In the genomic region with DNA sequence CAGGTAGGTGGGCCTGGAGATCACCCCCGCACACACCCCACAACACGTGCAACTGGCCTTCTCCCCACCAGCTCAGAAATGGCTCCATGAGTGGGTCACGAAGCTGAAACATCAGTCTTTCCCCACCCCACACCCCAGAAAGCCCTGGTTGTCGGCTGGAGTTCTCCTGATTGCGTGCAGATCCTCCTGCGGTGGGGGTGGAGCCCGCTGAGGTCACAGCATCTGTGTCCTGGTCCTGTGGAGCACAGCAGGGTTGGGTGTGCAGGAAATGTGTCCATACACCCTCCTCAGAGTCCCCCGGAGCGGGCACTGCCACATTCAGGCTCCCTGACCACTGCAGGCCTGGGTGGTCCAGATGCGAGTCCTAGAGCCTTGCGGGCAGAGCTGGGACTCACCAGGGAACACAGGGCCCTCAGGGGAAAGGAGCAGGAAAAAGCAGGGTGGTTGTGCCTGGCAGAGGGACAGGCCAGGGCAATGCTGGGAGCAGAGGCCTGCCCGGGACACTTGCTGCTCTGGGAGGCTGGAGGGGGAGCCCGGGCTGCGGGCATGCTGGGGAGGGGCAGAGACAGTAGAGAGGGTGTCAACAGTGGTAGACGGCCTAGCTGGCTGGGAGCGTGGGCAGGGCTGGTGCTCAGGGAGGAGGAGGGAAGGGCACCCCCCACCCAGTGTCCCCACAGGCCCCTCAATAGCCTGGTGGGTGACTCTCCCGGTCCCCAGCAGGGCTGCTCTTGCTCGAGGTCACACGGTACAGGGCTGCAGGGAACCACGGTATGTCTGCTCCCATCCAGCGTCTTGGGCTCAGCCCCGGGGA, we compare ENCODE assay signal across 13 cellular contexts. TPM values are rescaled to one million over a fixed set of nuclear protein-coding genes. Genes with fewer than 3 reads are reported as not detected.
DNase-seq lines count a peak whose midpoint lies in the region; ATAC-seq and TF ChIP-seq lines count a peak whose summit lies in the region.
"Had no signal": no experiment of that assay in that cellular context is flagged by ENCODE, and none has a peak within 500 bp of the region (broad histone marks: within the 10 kb centered on the region; RNA-seq: fewer than 3 reads in every experiment).

No MANE protein-coding gene starts in this region.

- DNase-seq in amniotic epithelial cell (ENCODE audit: low read depth), result peak; percentile 31
- DNase-seq in right atrium auricular region (ENCODE audit: low spot score), result no peak
- peak; percentile 83 for DNase-seq in sigmoid colon
- DNase-seq in activated naive CD4-positive, alpha-beta T cell treated with anti-CD3 and anti-CD28 coated beads for 36 hours, result no peak
- no peak for DNase-seq in T-cell
- DNase-seq in NCI-H2196 treated with DMSO at 0.1 percent for 48 hours (lab: John Stamatoyannopoulos, UW; ENCODE audit: unreplicated experiment), result no peak
- no peak for DNase-seq in NCI-H2107 treated with DMSO at 0.1 percent for 48 hours (lab: John Stamatoyannopoulos, UW; ENCODE audit: unreplicated experiment)
- DNase-seq: activated CD4-positive, alpha-beta T cell treated with anti-CD3 and anti-CD28 coated beads for 1 hour; activated naive CD4-positive, alpha-beta T cell; effector CD8-positive, alpha-beta T cell; MM.1S had no signal

- no peak overlapping the region for H3K4me3 Mint-ChIP-seq in activated naive CD4-positive, alpha-beta T cell treated with anti-CD3 and anti-CD28 coated beads for 36 hours
- H3K4me3 Mint-ChIP-seq in T-cell, result no peak overlapping the region
- H3K4me3 Mint-ChIP-seq: B cell had no signal

- intact Hi-C loops in sigmoid colon (cut with DNase I), result no loop called here
- intact Hi-C loops in activated naive CD4-positive, alpha-beta T cell treated with anti-CD3 and anti-CD28 coated beads for 36 hours (cut with micrococcal nuclease), result no loop called here

- POLR2A ChIA-PET in T-cell (lab: Charles Lee), result no interaction called here

- no peaks in the 10 kb centered on the region for H3K9me3 Mint-ChIP-seq in activated naive CD4-positive, alpha-beta T cell treated with anti-CD3 and anti-CD28 coated beads for 36 hours
- no peaks in the 10 kb centered on the region for H3K9me3 Mint-ChIP-seq in T-cell

- no peak for ATAC-seq in T-cell (replicated peaks in 1 of 4)

- WGBS in sigmoid colon, 2 donors, result 78 to 86% methylated on average over 22 of the region's 22 CpGs

- peaks cover 65% of the 10 kb centered on the region for H3K36me3 ChIP-seq in right atrium auricular region
- H3K36me3 ChIP-seq in sigmoid colon, result peaks cover 8 to 57% (median 27%) of the 10 kb centered on the region in 4 donors

- CTCF ChIA-PET in activated naive CD4-positive, alpha-beta T cell treated with anti-CD3 and anti-CD28 coated beads for 36 hours (lab: Charles Lee), result interaction anchor here (1.3 kb wide), 1 partner anchor 102 kb away, joined by 4 read pairs; no protein-coding TSS in a partner anchor
- CTCF ChIA-PET in T-cell (lab: Charles Lee), result no interaction called here

- TF ChIP-seq EP300 in sigmoid colon (IDR thresholded peaks at IDR 0.05), result no peak

- no peak overlapping the region for H3K27ac Mint-ChIP-seq in activated naive CD4-positive, alpha-beta T cell treated with anti-CD3 and anti-CD28 coated beads for 36 hours
- H3K27ac Mint-ChIP-seq in T-cell, result no peak overlapping the region
- H3K27ac Mint-ChIP-seq: B cell had no signal

- no peak for TF ChIP-seq POLR2A in sigmoid colon (IDR thresholded peaks at IDR 0.05)

- H3K4me1 ChIP-seq in right atrium auricular region, result peaks cover 0 to 98% of the 10 kb centered on the region in 2 donors
- peaks cover 0 to 100% (median 98%) of the 10 kb centered on the region in 4 donors for H3K4me1 ChIP-seq in sigmoid colon

- peak overlapping the region; percentile 72 for H3K27ac ChIP-seq in C4-2B
- peak overlapping the region; percentile 80 for H3K27ac ChIP-seq in right atrium auricular region
- peak overlapping the region; percentile 74 to 92 (median 86) for H3K27ac ChIP-seq in sigmoid colon

- H3K4me1 Mint-ChIP-seq in activated naive CD4-positive, alpha-beta T cell treated with anti-CD3 and anti-CD28 coated beads for 36 hours (ENCODE audit: low read depth), result no peaks in the 10 kb centered on the region
- H3K4me1 Mint-ChIP-seq in T-cell, result no peaks in the 10 kb centered on the region
- H3K4me1 Mint-ChIP-seq: B cell had no signal

- TF ChIP-seq CTCF in C4-2B (conservative IDR thresholded peaks at IDR 0.05) (no peak), right atrium auricular region (IDR thresholded peaks at IDR 0.05) (no peak), sigmoid colon (IDR thresholded peaks at IDR 0.05) (no peak)

- H3K27me3 ChIP-seq in right atrium auricular region (no peaks in the 10 kb centered on the region), sigmoid colon (no peaks in the 10 kb centered on the region)

- no peaks in the 10 kb centered on the region for H3K36me3 Mint-ChIP-seq in activated naive CD4-positive, alpha-beta T cell treated with anti-CD3 and anti-CD28 coated beads for 36 hours (ENCODE audit: low read depth)
- no peaks in the 10 kb centered on the region for H3K36me3 Mint-ChIP-seq in T-cell

- H3K4me3 ChIP-seq in right atrium auricular region (no peak overlapping the region), sigmoid colon (peak overlapping the region in 1 of 4 donors; percentile 4)

- H3K9me3 ChIP-seq in right atrium auricular region (no peaks in the 10 kb centered on the region), sigmoid colon (no peaks in the 10 kb centered on the region)

- no peaks in the 10 kb centered on the region for H3K27me3 Mint-ChIP-seq in activated naive CD4-positive, alpha-beta T cell treated with anti-CD3 and anti-CD28 coated beads for 36 hours (ENCODE audit: low read depth)
- H3K27me3 Mint-ChIP-seq in T-cell, result no peaks in the 10 kb centered on the region
- H3K27me3 Mint-ChIP-seq: B cell had no signal

RNA-seq across cellular contexts. Expression of a gene that starts 42.4 kb away (rescaled TPM):
- 10 to 100 TPM; 48.4 to 67.1 TPM for total RNA-seq in right atrium auricular region
- total RNA-seq in sigmoid colon, result 10 to 100 TPM; 16.6 to 21.4 (median 20.6) TPM
- polyA plus RNA-seq in sigmoid colon, result 10 to 100 TPM in 2 of 3 donors, 1 to 10 TPM in 1; 7.8 to 22.7 (median 12.0) TPM
- total RNA-seq in activated naive CD4-positive, alpha-beta T cell treated with anti-CD3 and anti-CD28 coated beads for 36 hours, result 1 to 10 TPM; 4.9 to 6.5 TPM
- 10 to 100 TPM; 11.0 to 22.2 (median 19.6) TPM for total RNA-seq in T-cell

Comparison
In these comparisons a context has a peak if more than half of its experiments do, and no peak if none do; other contexts are left out.
1. DNase-seq: peak in amniotic epithelial cell (single experiment) and sigmoid colon (single experiment); none in right atrium auricular region (single experiment), activated naive CD4-positive, alpha-beta T cell treated with anti-CD3 and anti-CD28 coated beads for 36 hours (single experiment), T-cell (0 of 34), NCI-H2196 treated with DMSO at 0.1 percent for 48 hours (single experiment) and NCI-H2107 treated with DMSO at 0.1 percent for 48 hours (single experiment).
2. Peak in every context shown above with its lines, with median percentiles within 50 percentile points of each other: H3K27ac ChIP-seq.